ENCODE assay signal across 8 cellular contexts in the genomic region with DNA sequence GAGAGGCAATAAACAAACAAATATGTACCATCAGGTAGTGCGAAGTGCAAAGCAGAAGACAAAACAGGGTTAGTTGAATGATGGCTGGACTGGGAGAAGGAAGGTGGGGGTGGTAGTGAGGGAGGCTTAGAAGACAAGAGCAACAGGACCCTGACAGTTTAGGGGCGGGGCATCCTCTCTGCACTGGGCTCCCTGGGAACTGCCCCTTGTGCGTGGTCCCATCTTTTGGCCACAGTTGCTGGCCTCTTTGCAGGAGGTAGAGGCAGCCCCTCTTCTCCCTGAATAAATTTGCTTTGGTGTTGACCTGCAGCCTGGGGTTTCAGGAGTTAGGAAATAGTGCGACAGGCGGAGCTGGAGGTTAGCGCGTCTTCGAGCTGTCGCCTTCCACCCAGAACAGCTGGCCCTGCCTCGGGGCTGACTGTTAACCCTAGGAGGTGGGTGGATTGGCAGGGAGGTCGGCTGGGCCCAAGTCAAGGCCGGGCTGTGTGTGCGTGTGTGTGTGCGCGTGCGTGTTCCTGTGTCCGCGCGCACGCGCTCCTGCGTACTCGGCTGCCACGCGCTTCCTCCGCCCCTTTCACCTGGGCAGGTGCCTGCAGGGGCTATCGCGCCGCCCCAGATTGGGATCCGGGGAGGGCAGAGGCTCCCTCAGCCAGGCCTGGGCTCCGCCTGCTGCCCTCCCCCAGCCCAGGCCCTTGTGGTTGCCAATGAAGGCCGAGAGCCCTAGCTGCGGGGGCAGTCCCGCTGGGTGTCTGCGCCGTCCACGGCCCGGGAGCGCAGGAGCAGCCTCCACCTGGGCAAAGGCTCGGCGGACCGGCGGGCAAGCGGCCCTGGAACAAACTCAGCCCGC.
DNase-seq lines count a peak whose midpoint lies in the region; ATAC-seq and TF ChIP-seq lines count a peak whose summit lies in the region.

No MANE protein-coding gene starts in this region.

- H3K4me3 ChIP-seq in right lobe of liver (peak overlapping the region; percentile 20 to 40 (median 23)), thoracic aorta (peak overlapping the region; percentile 30)

- TF ChIP-seq POLR2A in right lobe of liver (IDR thresholded peaks at IDR 0.05) = no peak

- WGBS in right lobe of liver (ENCODE audit: insufficient coverage, low coverage, low lambda C conversion rate, missing lambda C conversion rate) = 37% methylated on average over 5 of the region's 45 CpGs

- ATAC-seq in right lobe of liver (peak; percentile 51 to 73 (median 63)), thoracic aorta (ENCODE audit: insufficient number of reproducible peaks, low FRiP score, low read depth) (no peak), HG02938 (IDR thresholded peaks at IDR 0.05; ENCODE audit: unreplicated experiment) (no peak), HG03342 (IDR thresholded peaks at IDR 0.05; ENCODE audit: unreplicated experiment) (no peak)

- H3K36me3 ChIP-seq in right lobe of liver (no peaks in the 10 kb centered on the region), thoracic aorta (no peaks in the 10 kb centered on the region)

- H3K27me3 ChIP-seq in right lobe of liver (no peaks in the 10 kb centered on the region), thoracic aorta (replicated peaks; ENCODE audit: insufficient read depth) (no peaks in the 10 kb centered on the region)

- H3K27ac ChIP-seq in caudate nucleus (ENCODE audit: low read depth, low read length) (peak overlapping the region; percentile 88), right lobe of liver (no peak overlapping the region), thoracic aorta (no peak overlapping the region)

- H3K4me1 ChIP-seq in right lobe of liver (peaks cover 0 to 5% (median 0%) of the 10 kb centered on the region in 4 donors), thoracic aorta (ENCODE audit: control insufficient read depth in 1 of 2, low read depth in 2 of 2) (no peaks in the 10 kb centered on the region)

- TF ChIP-seq CTCF in right lobe of liver (IDR thresholded peaks at IDR 0.05) = no peak
- TF ChIP-seq CTCF in thoracic aorta (IDR thresholded peaks at IDR 0.05) = no peak

- DNase-seq in NCI-H82 (lab: John Stamatoyannopoulos, UW) = peak; percentile 27
- no peak for DNase-seq in NCI-H82 treated with DMSO at 0.1 percent for 48 hours (lab: John Stamatoyannopoulos, UW; ENCODE audit: unreplicated experiment)
- DNase-seq in caudate nucleus (lab: John Stamatoyannopoulos, UW) = peak in 31 of 61 donors; percentile 18 to 75 (median 45)
- DNase-seq in right lobe of liver = peak in 2 of 3 donors; percentile 32 to 48
- DNase-seq in thoracic aorta (ENCODE audit: low spot score) = no peak
- no peak for DNase-seq in NAMALWA (ENCODE audit: low spot score)

- intact Hi-C loops in right lobe of liver (cut with DNase I) = no loop called here

- H3K9me3 ChIP-seq in right lobe of liver (no peaks in the 10 kb centered on the region), thoracic aorta (no peaks in the 10 kb centered on the region)

Comparison
In these comparisons a context has a peak if more than half of its experiments do, and no peak if none do; other contexts are left out.
1. DNase-seq: peak in NCI-H82 (single experiment), caudate nucleus (31 of 61) and right lobe of liver (2 of 3); none in NCI-H82 treated with DMSO at 0.1 percent for 48 hours (single experiment), thoracic aorta (single experiment) and NAMALWA (single experiment).
2. ATAC-seq: peak in right lobe of liver (4 of 4); none in thoracic aorta (single experiment), HG02938 (single experiment) and HG03342 (single experiment).